20 cellular contexts compared by ENCODE assay signal in genomic region chr1:9258629-9259028, GRCh38. TPM values are rescaled to one million over a fixed set of nuclear protein-coding genes. Genes with fewer than 3 reads are reported as not detected.
A peak's percentile ranks its signal among the peaks of the same experiment; 100 is the strongest.
DNase-seq lines count a peak whose midpoint lies in the region; ATAC-seq and TF ChIP-seq lines count a peak whose summit lies in the region.
"Had no signal": no experiment of that assay in that cellular context is flagged by ENCODE, and none has a peak within 500 bp of the region (broad histone marks: within the 10 kb centered on the region; RNA-seq: fewer than 3 reads in every experiment).

No MANE protein-coding gene starts in this region.

- H3K4me1 ChIP-seq in breast epithelium (no peaks in the 10 kb centered on the region), skeletal muscle tissue (ENCODE audit: control insufficient read depth in 3 of 3, insufficient read depth in 3 of 3, low read length in 3 of 3) (peaks cover 15 to 77% (median 53%) of the 10 kb centered on the region in 3 donors)
- H3K4me1 ChIP-seq: A549, BLaER1 had no signal

- TF ChIP-seq CTCF in MCF 10A (IDR thresholded peaks at IDR 0.05; ENCODE audit: unreplicated experiment) (no peak), breast epithelium (IDR thresholded peaks at IDR 0.05) (no peak), HFFc6 (IDR thresholded peaks at IDR 0.05) (no peak), endothelial cell (IDR thresholded peaks at IDR 0.05; ENCODE audit: unreplicated experiment) (no peak)

- H3K9me3 Mint-ChIP-seq in MCF 10A (ENCODE audit: unreplicated experiment) (peaks cover 8% of the 10 kb centered on the region), HFFc6 (peaks cover 37% of the 10 kb centered on the region), endothelial cell (ENCODE audit: unreplicated experiment) (no peaks in the 10 kb centered on the region)
- H3K9me3 Mint-ChIP-seq: CD8-positive, alpha-beta T cell had no signal

- H3K27me3 Mint-ChIP-seq in MCF 10A (ENCODE audit: insufficient read depth, unreplicated experiment) (no peaks in the 10 kb centered on the region), HFFc6 (ENCODE audit: insufficient read depth) (no peaks in the 10 kb centered on the region), endothelial cell (ENCODE audit: unreplicated experiment) (peaks cover 12% of the 10 kb centered on the region)

- H3K36me3 Mint-ChIP-seq in MCF 10A (ENCODE audit: insufficient read depth, unreplicated experiment) = peaks cover 10% of the 10 kb centered on the region
- peaks cover 32% of the 10 kb centered on the region for H3K36me3 Mint-ChIP-seq in HFFc6 (ENCODE audit: low read depth)
- H3K36me3 Mint-ChIP-seq in endothelial cell (ENCODE audit: low read depth, unreplicated experiment) = peaks cover 6% of the 10 kb centered on the region

- POLR2A ChIA-PET in MCF 10A (lab: Yijun Ruan, JAX) = interaction anchor here (0.6 kb wide), 1 partner anchor 143 kb away, joined by 5 read pairs; no protein-coding TSS in a partner anchor

- H3K9me3 ChIP-seq in breast epithelium (no peaks in the 10 kb centered on the region), skeletal muscle tissue (ENCODE audit: control insufficient read depth in 3 of 3, low read length in 3 of 3) (no peaks in the 10 kb centered on the region)

- peak overlapping the region; percentile 69 for H3K27ac Mint-ChIP-seq in MCF 10A (ENCODE audit: low read depth, unreplicated experiment)
- peak overlapping the region; percentile 43; the same call in 1 of the 2 replicates for H3K27ac Mint-ChIP-seq in HFFc6
- peak overlapping the region; percentile 91 for H3K27ac Mint-ChIP-seq in endothelial cell (ENCODE audit: unreplicated experiment)
- H3K27ac Mint-ChIP-seq: CD8-positive, alpha-beta T cell; GM23338 had no signal

- H3K36me3 ChIP-seq in breast epithelium (no peaks in the 10 kb centered on the region), skeletal muscle tissue (ENCODE audit: control insufficient read depth in 3 of 3, insufficient read depth in 3 of 3, low read length in 3 of 3) (peaks cover 19 to 30% (median 28%) of the 10 kb centered on the region in 3 donors)

- no peak for ATAC-seq in GM19395 (IDR thresholded peaks at IDR 0.05; ENCODE audit: unreplicated experiment)
- ATAC-seq in GM19452 (IDR thresholded peaks at IDR 0.05; ENCODE audit: unreplicated experiment) = no peak
- ATAC-seq: A549; CD8-positive, alpha-beta T cell; GM23338; Right ventricle myocardium inferior had no signal

- H3K4me3 Mint-ChIP-seq in MCF 10A (ENCODE audit: unreplicated experiment) (no peak overlapping the region), HFFc6 (no peak overlapping the region), endothelial cell (ENCODE audit: unreplicated experiment) (no peak overlapping the region)
- H3K4me3 Mint-ChIP-seq: CD8-positive, alpha-beta T cell; GM23338 had no signal

- TF ChIP-seq POLR2A in breast epithelium (IDR thresholded peaks at IDR 0.05) = no peak

- H3K27ac ChIP-seq in breast epithelium = no peak overlapping the region
- H3K27ac ChIP-seq in skeletal muscle tissue (ENCODE audit: low read depth, low read length) = peak overlapping the region; percentile 31
- H3K27ac ChIP-seq: A549, BLaER1, KMS-11 had no signal

- no peak overlapping the region for H3K9ac ChIP-seq in skeletal muscle tissue (ENCODE audit: low read depth in 1 of 3, low read length in 3 of 3)
- H3K9ac ChIP-seq: BLaER1, KMS-11 had no signal

- no TSS peak for BruUV-seq in MCF 10A (replicated peaks; lab: Mats Ljungman, UMichigan)

- H3K27me3 ChIP-seq in breast epithelium = no peaks in the 10 kb centered on the region
- no peaks in the 10 kb centered on the region for H3K27me3 ChIP-seq in skeletal muscle tissue (ENCODE audit: control insufficient read depth in 3 of 3, insufficient read depth in 3 of 3, low read length in 3 of 3)
- H3K27me3 ChIP-seq: BLaER1 had no signal

- intact Hi-C loops in MCF 10A (cut with micrococcal nuclease) = no loop called here
- intact Hi-C loops in breast epithelium (cut with DNase I; ENCODE audit: low total_unique reads) = no loop called here

- CTCF ChIA-PET in MCF 10A (lab: Yijun Ruan, JAX) = no interaction called here

- DNase-seq in MCF 10A (ENCODE audit: unreplicated experiment) = no peak
- DNase-seq in breast epithelium (ENCODE audit: low spot score in 2 of 2) = no peak
- no peak for DNase-seq in HFFc6
- no peak for DNase-seq in endothelial cell (ENCODE audit: low spot score)
- DNase-seq in NCI-H510A (lab: John Stamatoyannopoulos, UW) = no peak
- DNase-seq: CD8-positive, alpha-beta T cell; DMS79 treated with DMSO at 0.1 percent for 48 hours; NCI-H1417; NCI-H187; NCI-H2107; NCI-H510A treated with DMSO at 0.1 percent for 48 hours; NCI-H774 had no signal

- H3K4me3 ChIP-seq in breast epithelium (no peak overlapping the region), skeletal muscle tissue (ENCODE audit: low read length in 3 of 3) (no peak overlapping the region)
- H3K4me3 ChIP-seq: A549, BLaER1, GM23338 had no signal

- no peaks in the 10 kb centered on the region for H3K4me1 Mint-ChIP-seq in MCF 10A (ENCODE audit: insufficient read depth, unreplicated experiment)
- peaks cover 2% of the 10 kb centered on the region; the same call in 1 of the 2 replicates for H3K4me1 Mint-ChIP-seq in HFFc6 (ENCODE audit: low read depth)
- H3K4me1 Mint-ChIP-seq in endothelial cell (ENCODE audit: unreplicated experiment) = peaks cover 8% of the 10 kb centered on the region

RNA-seq across cellular contexts. Expression of gene H6PD, which starts 24.1 kb away (rescaled TPM):
- 23.6 and 28.7 TPM in 2 replicates for total RNA-seq in MCF 10A (2022)
- 10 to 100 TPM; 46.4 to 77.4 (median 49.5) TPM for total RNA-seq in breast epithelium
- 10 to 100 TPM; 14.6 to 19.6 (median 16.1) TPM for total RNA-seq in HFFc6 (2021; fragmentation: NEBNext Ultra II Directional; extraction: Animal tissue kit (Norgen Biotek cat#: 25700))
- total RNA-seq in endothelial cell (ENCODE audit: unreplicated experiment) = 18.6 TPM
- total RNA-seq in skeletal muscle tissue = 24.5 TPM

RNA-seq across cellular contexts. Expression of gene SPSB1, which starts 34.1 kb away (rescaled TPM):
- total RNA-seq in MCF 10A (2022) (8.2 and 16.2 TPM in 2 replicates), breast epithelium (10 to 100 TPM; 30.6 to 52.5 (median 34.4) TPM), endothelial cell (ENCODE audit: unreplicated experiment) (8.1 TPM), skeletal muscle tissue (6.3 TPM)
- 10 to 100 TPM in 1 of 6 experiments, 1 to 10 TPM in 5; 5.9 to 10.4 (median 8.6) TPM for total RNA-seq in HFFc6 (2021; fragmentation: NEBNext Ultra II Directional; extraction: Animal tissue kit (Norgen Biotek cat#: 25700))
